ENCODE assay signal across 9 cellular contexts in the genomic region with DNA sequence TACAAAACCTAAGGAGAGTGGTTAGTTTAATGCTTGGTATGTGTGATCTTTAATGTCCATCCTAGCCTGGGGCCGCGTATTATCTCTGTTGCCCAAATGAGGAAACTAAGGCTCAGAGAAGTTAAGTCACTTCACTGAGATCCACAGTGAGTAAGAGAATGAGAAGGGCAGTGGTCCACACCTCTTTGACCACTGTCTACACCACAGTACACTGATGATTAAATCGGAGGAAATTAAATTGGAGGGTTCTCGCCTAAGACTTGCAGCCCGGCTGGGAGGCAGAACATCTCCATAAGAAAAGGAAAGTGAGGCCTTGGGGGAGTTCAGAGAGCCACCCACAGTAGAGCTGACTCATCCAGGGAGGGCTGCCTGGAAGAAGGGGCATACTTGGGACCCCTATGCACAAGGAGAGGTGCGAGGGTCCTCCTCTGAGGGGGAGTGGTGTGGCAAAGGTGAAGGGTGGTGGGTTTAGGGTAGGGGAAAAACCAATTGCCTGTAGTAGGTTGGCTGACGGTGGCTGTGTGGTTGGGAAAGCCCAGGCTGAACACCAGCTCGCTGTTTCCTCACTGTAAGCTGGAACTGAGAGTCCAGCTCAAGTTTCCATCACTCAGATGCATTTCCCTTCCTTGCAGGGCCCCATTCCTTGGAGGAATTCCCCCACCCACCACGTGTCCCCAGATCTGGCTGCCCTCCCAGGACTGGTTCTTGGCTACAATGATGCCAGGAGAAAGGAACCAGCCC. TPM values are rescaled to one million over a fixed set of nuclear protein-coding genes. Genes with fewer than 3 reads are reported as not detected.
A peak's percentile ranks its signal among the peaks of the same experiment; 100 is the strongest.
DNase-seq lines count a peak whose midpoint lies in the region; ATAC-seq and TF ChIP-seq lines count a peak whose summit lies in the region.
"Had no signal": no experiment of that assay in that cellular context is flagged by ENCODE, and none has a peak within 500 bp of the region (broad histone marks: within the 10 kb centered on the region; RNA-seq: fewer than 3 reads in every experiment).

No MANE protein-coding gene starts in this region.

- peak; percentile 28 for DNase-seq in AG08395 (ENCODE audit: low spot score)
- peak; percentile 67 for DNase-seq in medulla oblongata (ENCODE audit: extremely low spot score)
- no peak for DNase-seq in NCI-H2227 (lab: John Stamatoyannopoulos, UW; ENCODE audit: unreplicated experiment)
- no peak for DNase-seq in inferior parietal cortex (ENCODE audit: extremely low spot score)
- no peak for DNase-seq in left lung

- peak; percentile 38 for ATAC-seq in GM21619 (IDR thresholded peaks at IDR 0.05; ENCODE audit: unreplicated experiment)
- ATAC-seq in activated T-helper 17 cell treated with anti-CD3 and anti-CD28 coated beads, Interleukin-2, amount 50 U/mL, for 72 hours (replicated peaks) = peak; percentile 72
- no peak for ATAC-seq in HG03354 (IDR thresholded peaks at IDR 0.05; ENCODE audit: poor library complexity, severe bottlenecking, unreplicated experiment)
- no peak for ATAC-seq in left lung

- H3K27me3 Mint-ChIP-seq in activated T-helper 17 cell treated with anti-CD3 and anti-CD28 coated beads, Interleukin-2, amount 50 U/mL, for 72 hours = no peaks in the 10 kb centered on the region

- intact Hi-C loops in left lung (cut with DNase I) = loop anchor here in 1 of 2 donors (10.0 kb wide), 1 partner anchor 306 kb away; a partner anchor contains a TSS

- H3K4me3 ChIP-seq in left lung = no peak overlapping the region

- H3K27me3 ChIP-seq in left lung = no peaks in the 10 kb centered on the region

- no peaks in the 10 kb centered on the region for H3K9me3 Mint-ChIP-seq in activated T-helper 17 cell treated with anti-CD3 and anti-CD28 coated beads, Interleukin-2, amount 50 U/mL, for 72 hours

- no peaks in the 10 kb centered on the region for H3K36me3 Mint-ChIP-seq in activated T-helper 17 cell treated with anti-CD3 and anti-CD28 coated beads, Interleukin-2, amount 50 U/mL, for 72 hours (ENCODE audit: low read depth)

- no peak for TF ChIP-seq CTCF in left lung (IDR thresholded peaks at IDR 0.05)

- H3K36me3 ChIP-seq in left lung = no peaks in the 10 kb centered on the region

- H3K4me1 Mint-ChIP-seq in activated T-helper 17 cell treated with anti-CD3 and anti-CD28 coated beads, Interleukin-2, amount 50 U/mL, for 72 hours = peaks cover 64% of the 10 kb centered on the region

- H3K4me3 Mint-ChIP-seq in activated T-helper 17 cell treated with anti-CD3 and anti-CD28 coated beads, Interleukin-2, amount 50 U/mL, for 72 hours = peak overlapping the region; percentile 76

- peak overlapping the region in 1 of 2 donors; percentile 4 for H3K27ac ChIP-seq in left lung

- peaks cover 5 to 52% of the 10 kb centered on the region in 2 donors for H3K4me1 ChIP-seq in left lung

- peak overlapping the region; percentile 84 for H3K27ac Mint-ChIP-seq in activated T-helper 17 cell treated with anti-CD3 and anti-CD28 coated beads, Interleukin-2, amount 50 U/mL, for 72 hours

- no peaks in the 10 kb centered on the region for H3K9me3 ChIP-seq in left lung

RNA-seq across cellular contexts. Expression of a gene that starts 15.0 kb away (rescaled TPM):
- total RNA-seq in activated T-helper 17 cell treated with anti-CD3 and anti-CD28 coated beads, Interleukin-2, amount 50 U/mL, for 72 hours = 1 to 10 TPM; 5.0 to 9.6 TPM
- 10 to 100 TPM; 11.7 to 12.4 TPM for total RNA-seq in left lung

RNA-seq across cellular contexts. Expression of a gene that starts 26.0 kb away (rescaled TPM):
- under 1 TPM; 0.16 to 0.17 TPM for total RNA-seq in activated T-helper 17 cell treated with anti-CD3 and anti-CD28 coated beads, Interleukin-2, amount 50 U/mL, for 72 hours
- total RNA-seq in left lung = under 1 TPM in 1 of 2 donors, not detected in 1; 0.13 TPM
- total RNA-seq: NCI-H460 had no signal

RNA-seq across cellular contexts. Expression of a gene that starts 42.8 kb away (rescaled TPM):
- under 1 TPM; 0.24 to 0.43 TPM for total RNA-seq in activated T-helper 17 cell treated with anti-CD3 and anti-CD28 coated beads, Interleukin-2, amount 50 U/mL, for 72 hours
- total RNA-seq in left lung = not detected
- total RNA-seq: NCI-H460 had no signal

Comparison
In these comparisons a context has a peak if more than half of its experiments do, and no peak if none do; other contexts are left out.
1. DNase-seq: peak in AG08395 (single experiment) and medulla oblongata (single experiment); none in NCI-H2227 (single experiment), inferior parietal cortex (single experiment) and left lung (0 of 2).
2. ATAC-seq: peak in GM21619 (single experiment) and activated T-helper 17 cell treated with anti-CD3 and anti-CD28 coated beads, Interleukin-2, amount 50 U/mL, for 72 hours (single experiment); none in HG03354 (single experiment) and left lung (single experiment).